ENCODE assay signal across 5 cellular contexts in genomic region chr7:139463421-139463820, GRCh38. TPM values are rescaled to one million over a fixed set of nuclear protein-coding genes. Genes with fewer than 3 reads are reported as not detected.
"Had no signal": no experiment of that assay in that cellular context is flagged by ENCODE, and none has a peak within 500 bp of the region (broad histone marks: within the 10 kb centered on the region; RNA-seq: fewer than 3 reads in every experiment).

No MANE protein-coding gene starts in this region.

RNA-seq across cellular contexts. Expression of gene KLRG2, which starts 20.1 kb away (rescaled TPM):
- total RNA-seq: HepG2, HT-29, HT1080, K562 had no signal
- polyA plus RNA-seq: HepG2, IgD-negative memory B cell, K562 had no signal
